In the genomic region with DNA sequence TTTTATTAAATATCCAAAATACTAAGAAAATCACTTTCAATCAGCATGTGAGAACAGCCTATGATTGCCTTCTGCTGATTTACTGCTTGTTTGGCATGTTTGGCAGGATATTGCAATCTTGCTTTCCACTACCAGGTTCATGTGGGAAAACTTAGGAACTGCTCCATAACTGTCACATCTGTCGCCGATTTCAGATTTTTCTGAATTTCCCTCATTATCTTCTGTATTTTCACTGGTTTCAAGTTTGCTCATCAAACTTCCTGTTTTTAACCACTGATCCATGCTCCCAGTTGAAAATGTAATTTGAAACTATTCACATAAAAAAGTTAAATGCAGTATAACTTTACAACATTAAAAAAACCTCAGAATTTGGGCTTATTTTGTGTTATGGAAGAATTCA, we compare ENCODE assay signal across 11 cellular contexts.
A peak's percentile ranks its signal among the peaks of the same experiment; 100 is the strongest.
DNase-seq lines count a peak whose midpoint lies in the region; ATAC-seq and TF ChIP-seq lines count a peak whose summit lies in the region.
"Had no signal": no experiment of that assay in that cellular context is flagged by ENCODE, and none has a peak within 500 bp of the region (broad histone marks: within the 10 kb centered on the region; RNA-seq: fewer than 3 reads in every experiment).

No MANE protein-coding gene starts in this region.

- peak overlapping the region; percentile 52 to 97 (median 77); a peak in 21 of 22 replicates for H3K4me2 ChIP-seq in BLaER1 treated with 17β-estradiol and CSF1 and Interleukin-3, amounts not matched to agents 10 nM and 100 nM
- H3K4me2 ChIP-seq in SU-DHL-6 (ENCODE audit: low read depth, low read length, poor library complexity, severe bottlenecking): peak overlapping the region; percentile 43

- no peaks in the 10 kb centered on the region for H3K36me3 ChIP-seq in BLaER1 treated with 17β-estradiol and CSF1 and Interleukin-3, amounts not matched to agents 10 nM and 100 nM
- no peaks in the 10 kb centered on the region for H3K36me3 ChIP-seq in SU-DHL-6 (ENCODE audit: low read length)

- H3K9me3 ChIP-seq in BLaER1 treated with 17β-estradiol and CSF1 and Interleukin-3, amounts not matched to agents 10 nM and 100 nM (replicated peaks in 1 of 11): peaks cover 0 to 15% (median under 1%) of the 10 kb centered on the region in 11 experiments; a peak in 7 of 22 replicates
- H3K9me3 ChIP-seq in SU-DHL-6 (ENCODE audit: insufficient read depth, low read length): no peaks in the 10 kb centered on the region
- H3K9me3 ChIP-seq: psoas muscle had no signal

- no peaks in the 10 kb centered on the region for H3K27me3 ChIP-seq in BLaER1 treated with 17β-estradiol and CSF1 and Interleukin-3, amounts not matched to agents 10 nM and 100 nM
- H3K27me3 ChIP-seq in SU-DHL-6 (ENCODE audit: low read length): no peaks in the 10 kb centered on the region

- H3K27ac ChIP-seq in BLaER1 treated with 17β-estradiol and CSF1 and Interleukin-3, amounts not matched to agents 10 nM and 100 nM: peak overlapping the region; percentile 78 to 96 (median 91)
- peak overlapping the region; percentile 22; the same call in 1 of the 2 replicates for H3K27ac ChIP-seq in SU-DHL-6 (ENCODE audit: low read depth, low read length)
- H3K27ac ChIP-seq: psoas muscle had no signal

- H3K9me3 Mint-ChIP-seq in HFFc6: no peaks in the 10 kb centered on the region

- H3K4me1 ChIP-seq in BLaER1 treated with 17β-estradiol and CSF1 and Interleukin-3, amounts not matched to agents 10 nM and 100 nM: peaks cover 55 to 96% (median 70%) of the 10 kb centered on the region in 10 experiments
- H3K4me1 ChIP-seq: psoas muscle had no signal

- H3F3A ChIP-seq in SU-DHL-6 (ENCODE audit: insufficient read depth): peaks cover 9% of the 10 kb centered on the region; the same call in 1 of the 2 replicates

- ATAC-seq in HG02870 (IDR thresholded peaks at IDR 0.05; ENCODE audit: unreplicated experiment) (no peak), HG02642 (IDR thresholded peaks at IDR 0.05; ENCODE audit: poor library complexity, unreplicated experiment) (no peak), GM18870 (IDR thresholded peaks at IDR 0.05; ENCODE audit: unreplicated experiment) (no peak), HG02970 (IDR thresholded peaks at IDR 0.05; ENCODE audit: low FRiP score, unreplicated experiment) (no peak)
- ATAC-seq: HCT116, psoas muscle had no signal

- peaks cover 10% of the 10 kb centered on the region for H3K4me1 Mint-ChIP-seq in HFFc6 (ENCODE audit: low read depth)

- TF ChIP-seq CTCF in HFFc6 (IDR thresholded peaks at IDR 0.05) (no peak), SU-DHL-6 (IDR thresholded peaks at IDR 0.05; ENCODE audit: insufficient read depth, low read length, poor library complexity, severe bottlenecking) (no peak)

- H3K27me3 Mint-ChIP-seq in HFFc6 (ENCODE audit: insufficient read depth): no peaks in the 10 kb centered on the region; the same call in 1 of the 2 replicates

- H2AFZ ChIP-seq in SU-DHL-6 (ENCODE audit: low read depth, low read length, severe bottlenecking): peak overlapping the region; percentile 57

- H3K79me2 ChIP-seq in SU-DHL-6 (ENCODE audit: insufficient read depth, low read length): no peaks in the 10 kb centered on the region

- H4K20me1 ChIP-seq in BLaER1 treated with 17β-estradiol and CSF1 and Interleukin-3, amounts not matched to agents 10 nM and 100 nM: no peaks in the 10 kb centered on the region
- H4K20me1 ChIP-seq in SU-DHL-6 (ENCODE audit: low read depth, low read length): no peaks in the 10 kb centered on the region

- no peaks in the 10 kb centered on the region for H3K9me2 ChIP-seq in SU-DHL-6 (replicated peaks; ENCODE audit: insufficient read depth, low read length)

- peak overlapping the region; percentile 25 to 87 (median 53); a peak in 18 of 22 replicates for H3K9ac ChIP-seq in BLaER1 treated with 17β-estradiol and CSF1 and Interleukin-3, amounts not matched to agents 10 nM and 100 nM
- H3K9ac ChIP-seq in SU-DHL-6 (ENCODE audit: low read length): peak overlapping the region; percentile 13; the same call in 1 of the 2 replicates

- H3K4me3 Mint-ChIP-seq in HFFc6: peak overlapping the region; percentile 71

- H3K4me3 ChIP-seq in BLaER1 treated with 17β-estradiol and CSF1 and Interleukin-3, amounts not matched to agents 10 nM and 100 nM: peak overlapping the region in 1 of 10 experiments; percentile 4; a peak in 3 of 20 replicates
- H3K4me3 ChIP-seq in SU-DHL-6 (ENCODE audit: insufficient read depth, low read length, poor library complexity, severe bottlenecking): no peak overlapping the region
- H3K4me3 ChIP-seq: psoas muscle had no signal

- no peak overlapping the region; the same call in none of the 2 replicates for H3K27ac Mint-ChIP-seq in HFFc6

- no peak for DNase-seq in HFFc6
- peak; percentile 32 for DNase-seq in medulla oblongata (ENCODE audit: extremely low spot score)
- DNase-seq: anterior cingulate cortex, psoas muscle had no signal

- H3K36me3 Mint-ChIP-seq in HFFc6 (ENCODE audit: low read depth): no peaks in the 10 kb centered on the region
